In the genomic region with DNA sequence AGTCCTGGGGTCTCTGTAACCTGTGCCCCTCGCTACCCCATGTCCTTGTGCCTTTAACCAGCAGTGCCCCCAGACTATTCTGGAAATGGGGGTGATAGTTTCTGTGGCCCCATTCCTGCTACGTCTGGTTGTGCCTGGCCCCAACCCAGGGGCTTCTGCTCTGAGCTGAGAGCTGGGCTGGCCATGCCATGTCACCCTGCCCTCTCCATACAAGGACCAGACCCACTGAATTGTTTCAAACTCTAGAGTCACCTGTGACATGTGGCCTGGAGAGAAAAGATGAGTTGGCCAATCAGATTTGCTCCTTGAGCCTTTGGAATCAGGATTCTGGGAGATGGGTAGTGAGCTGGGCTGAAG, we compare ENCODE assay signal across 9 cellular contexts.
DNase-seq lines count a peak whose midpoint lies in the region; ATAC-seq and TF ChIP-seq lines count a peak whose summit lies in the region.
"Had no signal": no experiment of that assay in that cellular context is flagged by ENCODE, and none has a peak within 500 bp of the region (broad histone marks: within the 10 kb centered on the region; RNA-seq: fewer than 3 reads in every experiment).

No MANE protein-coding gene starts in this region.

- H3K27me3 Mint-ChIP-seq in CD8-positive, alpha-beta memory T cell: peaks cover 0 to 2% of the 10 kb centered on the region in 2 donors
- no peaks in the 10 kb centered on the region for H3K27me3 Mint-ChIP-seq in endodermal cell (ENCODE audit: insufficient read depth)

- no peaks in the 10 kb centered on the region for H3K9me3 ChIP-seq in CD8-positive, alpha-beta memory T cell (ENCODE audit: low read length)
- H3K9me3 ChIP-seq in Loucy (ENCODE audit: insufficient read depth, low read depth, low read length): no peaks in the 10 kb centered on the region
- peaks cover under 1% of the 10 kb centered on the region for H3K9me3 ChIP-seq in endodermal cell (ENCODE audit: control insufficient read depth, low read length)
- H3K9me3 ChIP-seq in psoas muscle: no peaks in the 10 kb centered on the region
- H3K9me3 ChIP-seq in BE2C: no peaks in the 10 kb centered on the region
- no peaks in the 10 kb centered on the region for H3K9me3 ChIP-seq in HAP-1
- H3K9me3 ChIP-seq: lower lobe of right lung had no signal

- peak overlapping the region in 2 of 7 donors; percentile 12 to 49 for H3K4me3 Mint-ChIP-seq in CD8-positive, alpha-beta memory T cell
- no peak overlapping the region for H3K4me3 Mint-ChIP-seq in endodermal cell

- intact Hi-C loops in psoas muscle (cut with DNase I): no loop called here

- no peak for DNase-seq in CD8-positive, alpha-beta memory T cell
- DNase-seq in endodermal cell: no peak
- DNase-seq in psoas muscle: no peak
- no peak for DNase-seq in BE2C
- no peak for DNase-seq in NCI-H748 (lab: John Stamatoyannopoulos, UW; ENCODE audit: unreplicated experiment)
- DNase-seq in HAP-1 (ENCODE audit: low spot score in 2 of 2): no peak
- no peak for DNase-seq in pons (ENCODE audit: low spot score)
- DNase-seq: lower lobe of right lung had no signal

- peaks cover 0 to 3% (median 2%) of the 10 kb centered on the region in 3 donors for H3K36me3 Mint-ChIP-seq in CD8-positive, alpha-beta memory T cell
- H3K36me3 Mint-ChIP-seq in endodermal cell (ENCODE audit: low read depth): no peaks in the 10 kb centered on the region

- CTCF ChIA-PET in CD8-positive, alpha-beta memory T cell (lab: Charles Lee): interaction anchor here (1.5 to 2.2 kb wide), 2 partner anchors 10 to 48 kb away, joined by 4 to 7 read pairs; no protein-coding TSS in a partner anchor

- peaks cover 36 to 67% (median 41%) of the 10 kb centered on the region in 3 donors for H3K4me1 Mint-ChIP-seq in CD8-positive, alpha-beta memory T cell
- peaks cover 46% of the 10 kb centered on the region for H3K4me1 Mint-ChIP-seq in endodermal cell

- 89 to 100% methylated on average over 1 to 2 of the region's 2 CpGs for WGBS in endodermal cell (ENCODE audit: insufficient coverage in 1 of 2, insufficient read length in 1 of 2), 2 experiments
- 92 to 100% (median 98%) methylated on average over 2 of the region's 2 CpGs for WGBS in psoas muscle, 3 donors

- H3K27ac ChIP-seq in CD8-positive, alpha-beta memory T cell (ENCODE audit: low read depth, low read length): no peak overlapping the region
- H3K27ac ChIP-seq in endodermal cell (ENCODE audit: low read depth, low read length) (no peak overlapping the region), psoas muscle (peak overlapping the region; percentile 60)
- H3K27ac ChIP-seq: lower lobe of right lung had no signal

- H3K4me3 ChIP-seq in CD8-positive, alpha-beta memory T cell (ENCODE audit: low read length): no peak overlapping the region
- H3K4me3 ChIP-seq in Loucy (ENCODE audit: low read length, poor library complexity, severe bottlenecking): no peak overlapping the region
- H3K4me3 ChIP-seq in endodermal cell (ENCODE audit: low read length): no peak overlapping the region
- no peak overlapping the region for H3K4me3 ChIP-seq in psoas muscle
- no peak overlapping the region for H3K4me3 ChIP-seq in BE2C (ENCODE audit: low read depth, low read length)
- no peak overlapping the region for H3K4me3 ChIP-seq in HAP-1
- H3K4me3 ChIP-seq: lower lobe of right lung had no signal

- peaks cover 37% of the 10 kb centered on the region for H3K4me1 ChIP-seq in CD8-positive, alpha-beta memory T cell (ENCODE audit: insufficient read depth, low read length)
- H3K4me1 ChIP-seq in Loucy (ENCODE audit: insufficient read depth, low read length, poor library complexity, severe bottlenecking) (peaks cover 34% of the 10 kb centered on the region), endodermal cell (ENCODE audit: control insufficient read depth, insufficient read depth, low read length) (peaks cover 25% of the 10 kb centered on the region), psoas muscle (peaks cover 7% of the 10 kb centered on the region), BE2C (peaks cover 12% of the 10 kb centered on the region), HAP-1 (peaks cover 19% of the 10 kb centered on the region)

- peak overlapping the region in 5 of 8 donors; percentile 19 to 84 (median 52) for H3K27ac Mint-ChIP-seq in CD8-positive, alpha-beta memory T cell
- H3K27ac Mint-ChIP-seq in endodermal cell: peak overlapping the region; percentile 82

- peaks cover 0 to 2% (median 0%) of the 10 kb centered on the region in 5 donors for H3K9me3 Mint-ChIP-seq in CD8-positive, alpha-beta memory T cell
- no peaks in the 10 kb centered on the region for H3K9me3 Mint-ChIP-seq in endodermal cell

- H2AFZ ChIP-seq in Loucy (ENCODE audit: low read length): no peak overlapping the region

- H3K9ac ChIP-seq in Loucy (ENCODE audit: low read depth, low read length, poor library complexity, severe bottlenecking): no peak overlapping the region
- H3K9ac ChIP-seq in endodermal cell (ENCODE audit: extremely low read depth, low read length, poor library complexity, severe bottlenecking): no peak overlapping the region

- in situ Hi-C loops in HAP-1 (cut with MboI; ENCODE audit: low sequenced_read_pairs): no loop called here

- H3K79me2 ChIP-seq in Loucy (ENCODE audit: insufficient read depth, low read length): peaks cover 11% of the 10 kb centered on the region; the same call in 1 of the 2 replicates

- no peak for TF ChIP-seq CTCF in Loucy (conservative IDR thresholded peaks at IDR 0.05; ENCODE audit: low read length)
- TF ChIP-seq CTCF in endodermal cell (conservative IDR thresholded peaks at IDR 0.05): no peak
- no peak for TF ChIP-seq CTCF in psoas muscle (IDR thresholded peaks at IDR 0.05)
- no peak for TF ChIP-seq CTCF in BE2C (IDR thresholded peaks at IDR 0.05; ENCODE audit: low read depth, low read length)

- no peaks in the 10 kb centered on the region for H3F3A ChIP-seq in Loucy (ENCODE audit: low read depth)

- no peaks in the 10 kb centered on the region for H3K36me3 ChIP-seq in CD8-positive, alpha-beta memory T cell (ENCODE audit: insufficient read depth, low read length)
- H3K36me3 ChIP-seq in Loucy (ENCODE audit: insufficient read depth, low read length) (no peaks in the 10 kb centered on the region), endodermal cell (ENCODE audit: control insufficient read depth, insufficient read depth, low read length) (no peaks in the 10 kb centered on the region), psoas muscle (ENCODE audit: insufficient read depth in 1 of 2, low read depth in 1 of 2) (no peaks in the 10 kb centered on the region), BE2C (no peaks in the 10 kb centered on the region), HAP-1 (replicated peaks) (no peaks in the 10 kb centered on the region; the same call in 1 of the 2 replicates)
- H3K36me3 ChIP-seq: lower lobe of right lung had no signal

- POLR2A ChIA-PET in CD8-positive, alpha-beta memory T cell (lab: Charles Lee): interaction anchor here (1.2 kb wide), 1 partner anchor 10 kb away, joined by 4 read pairs; no protein-coding TSS in a partner anchor

- H3K9me2 ChIP-seq in Loucy (replicated peaks; ENCODE audit: low read depth, low read length): no peaks in the 10 kb centered on the region

- H4K20me1 ChIP-seq in Loucy (ENCODE audit: insufficient read depth, low read length, poor library complexity, severe bottlenecking): peaks cover 81% of the 10 kb centered on the region

- no peaks in the 10 kb centered on the region for H3K27me3 ChIP-seq in CD8-positive, alpha-beta memory T cell (ENCODE audit: insufficient read depth, low read length, poor library complexity, severe bottlenecking)
- H3K27me3 ChIP-seq in Loucy (ENCODE audit: insufficient read depth, low read length, poor library complexity, severe bottlenecking) (peaks cover 36% of the 10 kb centered on the region), endodermal cell (ENCODE audit: control insufficient read depth, insufficient read depth, low read length, poor library complexity, severe bottlenecking) (no peaks in the 10 kb centered on the region), psoas muscle (ENCODE audit: insufficient read depth in 3 of 3, low read length in 2 of 3) (no peaks in the 10 kb centered on the region), BE2C (no peaks in the 10 kb centered on the region), HAP-1 (ENCODE audit: low read depth) (no peaks in the 10 kb centered on the region)

- peak overlapping the region; percentile 39 for H3K4me2 ChIP-seq in Loucy (ENCODE audit: low read depth, low read length, poor library complexity, severe bottlenecking)

- no peak for ATAC-seq in psoas muscle
